ENCODE assay signal across 16 cellular contexts in genomic region chr14:36658091-36659009, GRCh38. TPM values are rescaled to one million over a fixed set of nuclear protein-coding genes. Genes with fewer than 3 reads are reported as not detected.
DNase-seq lines count a peak whose midpoint lies in the region; ATAC-seq and TF ChIP-seq lines count a peak whose summit lies in the region.
"Had no signal": no experiment of that assay in that cellular context is flagged by ENCODE, and none has a peak within 500 bp of the region (broad histone marks: within the 10 kb centered on the region; RNA-seq: fewer than 3 reads in every experiment).

No MANE protein-coding gene starts in this region.

- no peak for TF ChIP-seq CTCF in GM13976 (IDR thresholded peaks at IDR 0.05; ENCODE audit: borderline replicate concordance, control extremely low read depth, extremely low read depth, insufficient read depth, missing control alignments)
- TF ChIP-seq CTCF in endodermal cell (conservative IDR thresholded peaks at IDR 0.05) = no peak
- TF ChIP-seq CTCF in osteoblast (IDR thresholded peaks at IDR 0.05; ENCODE audit: extremely low read depth, low read depth, low read length) = no peak

- peak overlapping the region; percentile 6 for H3K4me3 Mint-ChIP-seq in endodermal cell

- H3K4me2 ChIP-seq in osteoblast (ENCODE audit: insufficient read depth, low read length) = no peak overlapping the region

- H3K27me3 Mint-ChIP-seq in endodermal cell (ENCODE audit: insufficient read depth) = peaks cover 100% of the 10 kb centered on the region

- in situ Hi-C loops in GM13976 (cut with MboI; ENCODE audit: low sequenced_read_pairs, unreplicated experiment) = loop anchor here (10.0 kb wide), 1 partner anchor 134 kb away; the partner anchor contains the start of gene NKX2-1

- no peaks in the 10 kb centered on the region for H3K79me2 ChIP-seq in osteoblast (ENCODE audit: insufficient read depth, low read length)

- WGBS in endodermal cell (ENCODE audit: insufficient coverage in 1 of 2, insufficient read length in 1 of 2), 2 experiments = 2% methylated on average over 21 to 57 of the region's 57 CpGs

- H3K4me1 ChIP-seq in endodermal cell (ENCODE audit: control insufficient read depth, insufficient read depth, low read length) = peaks cover 14% of the 10 kb centered on the region
- peaks cover 10% of the 10 kb centered on the region for H3K4me1 ChIP-seq in osteoblast (ENCODE audit: insufficient read depth, low read length)
- H3K4me1 ChIP-seq in SJCRH30 = no peaks in the 10 kb centered on the region

- H3K27ac ChIP-seq in endodermal cell (ENCODE audit: low read depth, low read length) = no peak overlapping the region
- no peak overlapping the region for H3K27ac ChIP-seq in osteoblast (ENCODE audit: low read depth, low read length)
- no peak overlapping the region for H3K27ac ChIP-seq in SJCRH30
- H3K27ac ChIP-seq: 22Rv1, dorsolateral prefrontal cortex, thyroid gland had no signal

- H3K27me3 ChIP-seq in endodermal cell (ENCODE audit: control insufficient read depth, insufficient read depth, low read length, poor library complexity, severe bottlenecking) = peaks cover 100% of the 10 kb centered on the region
- peaks cover 95% of the 10 kb centered on the region for H3K27me3 ChIP-seq in osteoblast (ENCODE audit: insufficient read depth, low read length)
- H3K27me3 ChIP-seq in SJCRH30 = no peaks in the 10 kb centered on the region

- H3K4me3 ChIP-seq in endodermal cell (ENCODE audit: low read length) (peak overlapping the region; percentile 44), osteoblast (ENCODE audit: insufficient read depth, low read length) (no peak overlapping the region), SJCRH30 (no peak overlapping the region)
- H3K4me3 ChIP-seq: K562 had no signal

- H3K36me3 ChIP-seq in endodermal cell (ENCODE audit: control insufficient read depth, insufficient read depth, low read length) = no peaks in the 10 kb centered on the region
- H3K36me3 ChIP-seq in osteoblast (ENCODE audit: insufficient read depth, low read length) = no peaks in the 10 kb centered on the region
- no peaks in the 10 kb centered on the region for H3K36me3 ChIP-seq in SJCRH30
- H3K36me3 ChIP-seq: thyroid gland had no signal

- H3K9me3 ChIP-seq in endodermal cell (ENCODE audit: control insufficient read depth, low read length) = no peaks in the 10 kb centered on the region
- no peaks in the 10 kb centered on the region for H3K9me3 ChIP-seq in osteoblast (ENCODE audit: low read depth, low read length)
- no peaks in the 10 kb centered on the region for H3K9me3 ChIP-seq in SJCRH30 (replicated peaks)
- H3K9me3 ChIP-seq: thyroid gland had no signal

- peak; percentile 52 for DNase-seq in DMS53 (lab: John Stamatoyannopoulos, UW)
- no peak for DNase-seq in DMS53 treated with DMSO at 0.1 percent for 48 hours (lab: John Stamatoyannopoulos, UW; ENCODE audit: unreplicated experiment)
- peak; percentile 24 for DNase-seq in GM13976 (ENCODE audit: low spot score)
- peak; percentile 73 for DNase-seq in endodermal cell
- peak; percentile 68 for DNase-seq in osteoblast (ENCODE audit: insufficient read length, low spot score, missing footprints)
- DNase-seq in SJCRH30 = no peak
- DNase-seq: amygdala; CD8-positive, alpha-beta memory T cell; dorsolateral prefrontal cortex; NCI-H1436; small intestine had no signal

- no peaks in the 10 kb centered on the region for H4K20me1 ChIP-seq in osteoblast (ENCODE audit: insufficient read depth, low read length)

- no peak overlapping the region for H2AFZ ChIP-seq in osteoblast (ENCODE audit: low read length)

- no peaks in the 10 kb centered on the region for H3K9me3 Mint-ChIP-seq in endodermal cell

- H3K36me3 Mint-ChIP-seq in endodermal cell (ENCODE audit: low read depth) = no peaks in the 10 kb centered on the region

- ATAC-seq in HG02642 (IDR thresholded peaks at IDR 0.05; ENCODE audit: poor library complexity, unreplicated experiment) (no peak), GM18502 (IDR thresholded peaks at IDR 0.05; ENCODE audit: poor library complexity, unreplicated experiment) (no peak)
- ATAC-seq: K562 had no signal

- peaks cover 29% of the 10 kb centered on the region for H3K4me1 Mint-ChIP-seq in endodermal cell

- no peak overlapping the region for H3K9ac ChIP-seq in endodermal cell (ENCODE audit: extremely low read depth, low read length, poor library complexity, severe bottlenecking)

- no peak overlapping the region for H3K27ac Mint-ChIP-seq in endodermal cell

RNA-seq across cellular contexts. Expression of gene PAX9, which starts 3.3 kb away (rescaled TPM):
- under 1 TPM; 0.22 to 0.35 TPM for total RNA-seq in endodermal cell
- 0.28 TPM for polyA plus RNA-seq in endodermal cell (2013, experiment 1 of 2)
- polyA plus RNA-seq in endodermal cell (2013, experiment 2 of 2) = 0.33 TPM
- total RNA-seq in osteoblast = under 0.01 TPM in 1 of 2 replicates, not detected in the other
- not detected in 2 replicates for total RNA-seq in SJCRH30 (2014; rRNA removed; shearing (Covaris generic))
- total RNA-seq: CD8-positive, alpha-beta memory T cell had no signal
- polyA plus RNA-seq: CD8-positive, alpha-beta memory T cell had no signal

Comparison
In these comparisons a context has a peak if more than half of its experiments do, and no peak if none do; other contexts are left out.
1. DNase-seq: peak in DMS53 (single experiment), GM13976 (single experiment), endodermal cell (single experiment) and osteoblast (single experiment); none in DMS53 treated with DMSO at 0.1 percent for 48 hours (single experiment) and SJCRH30 (0 of 2).